ENCODE assay signal across 1 cellular context in genomic region chr16:74305978-74306784, GRCh38.
TF ChIP-seq lines count a peak whose summit lies in the region.

No MANE protein-coding gene starts in this region.

TF ChIP-seq in GM12878, 131 proteins besides CTCF, POLR2A, EP300 and RAD21:
- TF ChIP-seq TAF1 (IDR thresholded peaks at IDR 0.05; ENCODE audit: borderline replicate concordance, low read depth, low read length) (no peak), MTA3 (IDR thresholded peaks at IDR 0.05; ENCODE audit: borderline replicate concordance, low read length) (peak; percentile 41; the same call in 1 of the 2 replicates), ZNF622 (IDR thresholded peaks at IDR 0.05) (no peak), RUNX3 (IDR thresholded peaks at IDR 0.05; ENCODE audit: low read length) (peak; percentile 68), YBX1 (IDR thresholded peaks at IDR 0.05) (no peak), ZZZ3 (IDR thresholded peaks at IDR 0.05; ENCODE audit: control insufficient read depth, insufficient read length, low read depth) (no peak), PAX8 (IDR thresholded peaks at IDR 0.05) (no peak), POLR2AphosphoS5 (IDR thresholded peaks at IDR 0.05; ENCODE audit: low read length) (0 out of 2 replicates have a peak, but pooled peaks have one; percentile 23)
- TF ChIP-seq, protein P1, sequence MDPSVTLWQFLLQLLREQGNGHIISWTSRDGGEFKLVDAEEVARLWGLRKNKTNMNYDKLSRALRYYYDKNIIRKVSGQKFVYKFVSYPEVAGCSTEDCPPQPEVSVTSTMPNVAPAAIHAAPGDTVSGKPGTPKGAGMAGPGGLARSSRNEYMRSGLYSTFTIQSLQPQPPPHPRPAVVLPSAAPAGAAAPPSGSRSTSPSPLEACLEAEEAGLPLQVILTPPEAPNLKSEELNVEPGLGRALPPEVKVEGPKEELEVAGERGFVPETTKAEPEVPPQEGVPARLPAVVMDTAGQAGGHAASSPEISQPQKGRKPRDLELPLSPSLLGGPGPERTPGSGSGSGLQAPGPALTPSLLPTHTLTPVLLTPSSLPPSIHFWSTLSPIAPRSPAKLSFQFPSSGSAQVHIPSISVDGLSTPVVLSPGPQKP (IDR thresholded peaks at IDR 0.05; ENCODE audit: low read depth, low read length) = no peak
